In genomic region chr4:186392017-186392416, GRCh38 we compare ENCODE assay signal across 1 cellular context.
TF ChIP-seq lines count a peak whose summit lies in the region.

No MANE protein-coding gene starts in this region.

TF ChIP-seq in GM23338, 12 proteins besides CTCF, POLR2A, EP300 and RAD21 (continued from another document):
- TF ChIP-seq, protein P1, sequence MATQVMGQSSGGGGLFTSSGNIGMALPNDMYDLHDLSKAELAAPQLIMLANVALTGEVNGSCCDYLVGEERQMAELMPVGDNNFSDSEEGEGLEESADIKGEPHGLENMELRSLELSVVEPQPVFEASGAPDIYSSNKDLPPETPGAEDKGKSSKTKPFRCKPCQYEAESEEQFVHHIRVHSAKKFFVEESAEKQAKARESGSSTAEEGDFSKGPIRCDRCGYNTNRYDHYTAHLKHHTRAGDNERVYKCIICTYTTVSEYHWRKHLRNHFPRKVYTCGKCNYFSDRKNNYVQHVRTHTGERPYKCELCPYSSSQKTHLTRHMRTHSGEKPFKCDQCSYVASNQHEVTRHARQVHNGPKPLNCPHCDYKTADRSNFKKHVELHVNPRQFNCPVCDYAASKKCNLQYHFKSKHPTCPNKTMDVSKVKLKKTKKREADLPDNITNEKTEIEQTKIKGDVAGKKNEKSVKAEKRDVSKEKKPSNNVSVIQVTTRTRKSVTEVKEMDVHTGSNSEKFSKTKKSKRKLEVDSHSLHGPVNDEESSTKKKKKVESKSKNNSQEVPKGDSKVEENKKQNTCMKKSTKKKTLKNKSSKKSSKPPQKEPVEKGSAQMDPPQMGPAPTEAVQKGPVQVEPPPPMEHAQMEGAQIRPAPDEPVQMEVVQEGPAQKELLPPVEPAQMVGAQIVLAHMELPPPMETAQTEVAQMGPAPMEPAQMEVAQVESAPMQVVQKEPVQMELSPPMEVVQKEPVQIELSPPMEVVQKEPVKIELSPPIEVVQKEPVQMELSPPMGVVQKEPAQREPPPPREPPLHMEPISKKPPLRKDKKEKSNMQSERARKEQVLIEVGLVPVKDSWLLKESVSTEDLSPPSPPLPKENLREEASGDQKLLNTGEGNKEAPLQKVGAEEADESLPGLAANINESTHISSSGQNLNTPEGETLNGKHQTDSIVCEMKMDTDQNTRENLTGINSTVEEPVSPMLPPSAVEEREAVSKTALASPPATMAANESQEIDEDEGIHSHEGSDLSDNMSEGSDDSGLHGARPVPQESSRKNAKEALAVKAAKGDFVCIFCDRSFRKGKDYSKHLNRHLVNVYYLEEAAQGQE (IDR thresholded peaks at IDR 0.05; ENCODE audit: unreplicated experiment) = no peak
- TF ChIP-seq STAT1 (IDR thresholded peaks at IDR 0.05; ENCODE audit: unreplicated experiment) = no peak
- no peak for TF ChIP-seq EZH2phosphoT487 (IDR thresholded peaks at IDR 0.05; ENCODE audit: unreplicated experiment)
- no peak for TF ChIP-seq ZNF114 (CRISPR knock-in tag; IDR thresholded peaks at IDR 0.05)
- TF ChIP-seq EZH2 (IDR thresholded peaks at IDR 0.05; ENCODE audit: low read depth, unreplicated experiment) = no peak
- TF ChIP-seq, protein P2, sequence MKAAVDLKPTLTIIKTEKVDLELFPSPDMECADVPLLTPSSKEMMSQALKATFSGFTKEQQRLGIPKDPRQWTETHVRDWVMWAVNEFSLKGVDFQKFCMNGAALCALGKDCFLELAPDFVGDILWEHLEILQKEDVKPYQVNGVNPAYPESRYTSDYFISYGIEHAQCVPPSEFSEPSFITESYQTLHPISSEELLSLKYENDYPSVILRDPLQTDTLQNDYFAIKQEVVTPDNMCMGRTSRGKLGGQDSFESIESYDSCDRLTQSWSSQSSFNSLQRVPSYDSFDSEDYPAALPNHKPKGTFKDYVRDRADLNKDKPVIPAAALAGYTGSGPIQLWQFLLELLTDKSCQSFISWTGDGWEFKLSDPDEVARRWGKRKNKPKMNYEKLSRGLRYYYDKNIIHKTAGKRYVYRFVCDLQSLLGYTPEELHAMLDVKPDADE (IDR thresholded peaks at IDR 0.05) = no peak
- TF ChIP-seq CREB1 (CRISPR knock-in tag; IDR thresholded peaks at IDR 0.05; ENCODE audit: low read depth) = no peak
- TF ChIP-seq POLR2AphosphoS5 (IDR thresholded peaks at IDR 0.05; ENCODE audit: low read depth) = no peak
